20 cellular contexts compared by ENCODE assay signal in the genomic region with DNA sequence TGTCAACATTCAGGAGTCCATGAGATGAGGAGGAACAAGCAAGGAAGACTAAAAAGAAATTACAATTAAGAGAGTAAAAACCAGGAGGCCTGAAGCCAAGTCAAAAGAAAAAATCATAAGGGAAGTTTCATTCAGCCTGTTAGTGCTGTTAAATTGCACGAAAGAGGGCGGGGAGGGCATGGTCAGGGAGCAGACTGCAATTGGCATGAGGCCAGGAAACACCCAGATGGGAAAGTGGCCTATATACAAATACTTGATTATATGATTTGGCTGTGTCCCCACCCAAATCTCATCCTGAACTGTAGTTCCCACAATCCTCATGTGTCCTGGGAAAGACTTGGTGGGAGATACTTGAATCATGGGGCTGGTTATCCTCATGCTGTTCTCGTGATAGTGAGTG. TPM values are rescaled to one million over a fixed set of nuclear protein-coding genes. Genes with fewer than 3 reads are reported as not detected.
A peak's percentile ranks its signal among the peaks of the same experiment; 100 is the strongest.
DNase-seq lines count a peak whose midpoint lies in the region; ATAC-seq and TF ChIP-seq lines count a peak whose summit lies in the region.
"Had no signal": no experiment of that assay in that cellular context is flagged by ENCODE, and none has a peak within 500 bp of the region (broad histone marks: within the 10 kb centered on the region; RNA-seq: fewer than 3 reads in every experiment).

No MANE protein-coding gene starts in this region.

- H3K4me1 ChIP-seq in upper lobe of right lung, result no peaks in the 10 kb centered on the region
- H3K4me1 ChIP-seq: A549, Caco-2 had no signal

- H3K27me3 ChIP-seq in upper lobe of right lung, result no peaks in the 10 kb centered on the region

- no peaks in the 10 kb centered on the region for H3K36me3 ChIP-seq in upper lobe of right lung

- H3K9me3 ChIP-seq in upper lobe of right lung, result no peaks in the 10 kb centered on the region
- H3K9me3 ChIP-seq: A549 had no signal

- no peak overlapping the region for H3K27ac ChIP-seq in upper lobe of right lung
- H3K27ac ChIP-seq: A549, C4-2B had no signal

- intact Hi-C loops in upper lobe of right lung (cut with DNase I), result no loop called here

- no peak overlapping the region for H3K4me3 ChIP-seq in fibroblast of mammary gland (ENCODE audit: control insufficient read depth, low read depth, low read length)
- H3K4me3 ChIP-seq in upper lobe of right lung, result no peak overlapping the region
- H3K4me3 ChIP-seq: A549 had no signal

- no peak for TF ChIP-seq CTCF in fibroblast of mammary gland (conservative IDR thresholded peaks at IDR 0.05; ENCODE audit: control insufficient read depth, insufficient read depth, low read depth, low read length)
- no peak for TF ChIP-seq CTCF in upper lobe of right lung (IDR thresholded peaks at IDR 0.05)

- ATAC-seq in upper lobe of right lung (no peak), GM21825 (IDR thresholded peaks at IDR 0.05; ENCODE audit: unreplicated experiment) (no peak)
- ATAC-seq: A549, T-helper 17 cell had no signal

- DNase-seq in NCI-H510A (lab: John Stamatoyannopoulos, UW) (peak; percentile 0), NCI-H510A treated with DMSO at 0.1 percent for 48 hours (lab: John Stamatoyannopoulos, UW) (no peak), HT-29 (ENCODE audit: low spot score) (peak; percentile 35), RPMI8226 (peak; percentile 27), fibroblast of mammary gland (ENCODE audit: low read depth) (peak; percentile 6), T-helper 1 cell (no peak), upper lobe of right lung (no peak)
- DNase-seq: Caco-2; H9; Karpas-422; MM.1S; NCI-H1092 treated with DMSO at 0.1 percent for 48 hours; NCI-H2081; NCI-H446; NK-92 treated with Interleukin-12 subunit alpha and Interleukin-12 subunit beta, amount 100 ng/mL, for 24 hours; SHP77 treated with DMSO at 0.1 percent for 48 hours; T-helper 17 cell had no signal

RNA-seq across cellular contexts. Expression of a gene that starts 43.9 kb away (rescaled TPM):
- total RNA-seq in HT-29 (2014; rRNA removed; shearing (Covaris generic)), result 0.08 and 0.15 TPM in 2 replicates
- 12.2 TPM for total RNA-seq in upper lobe of right lung

Comparison
In these comparisons a context has a peak if more than half of its experiments do, and no peak if none do; other contexts are left out.
1. DNase-seq: peak in NCI-H510A (single experiment), HT-29 (single experiment), RPMI8226 (single experiment) and fibroblast of mammary gland (single experiment); none in NCI-H510A treated with DMSO at 0.1 percent for 48 hours (single experiment), T-helper 1 cell (0 of 5) and upper lobe of right lung (single experiment).
2. RNA of a gene that starts 43.9 kb away (total RNA-seq): 12.2 TPM in upper lobe of right lung (single experiment); 0.08 to 0.15 TPM in HT-29; every median in the first group is over 10 times any median in the second.